In the genomic region with DNA sequence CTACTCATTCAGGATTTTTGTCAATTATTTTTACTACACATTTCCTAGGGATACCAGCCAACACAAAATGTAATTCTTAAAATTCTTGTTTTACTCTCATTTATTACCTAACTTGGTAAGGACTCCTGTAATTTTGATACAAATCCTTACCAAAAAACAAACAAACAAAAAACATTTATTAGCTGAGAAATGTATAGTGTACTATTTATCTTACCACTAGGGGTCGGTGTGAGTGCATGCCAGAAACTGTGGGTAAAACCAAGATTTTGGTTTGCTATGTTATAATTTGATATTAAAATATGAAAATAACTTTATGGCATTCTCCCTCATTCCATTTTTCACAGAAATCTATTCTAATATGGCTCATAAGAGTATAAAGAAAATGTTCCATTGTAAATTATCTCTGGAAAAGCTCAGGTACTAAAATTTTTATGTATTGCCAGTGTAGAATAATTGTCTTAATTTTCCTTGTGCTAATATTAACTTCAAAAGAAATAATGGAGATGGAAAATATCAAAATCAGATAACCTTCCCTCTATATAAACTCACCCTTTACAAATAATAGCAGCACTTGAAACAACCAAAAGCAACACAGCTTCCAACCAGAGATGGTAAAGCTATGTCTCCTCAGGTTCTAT, we compare ENCODE assay signal across 8 cellular contexts.
A peak's percentile ranks its signal among the peaks of the same experiment; 100 is the strongest.
DNase-seq lines count a peak whose midpoint lies in the region; ATAC-seq and TF ChIP-seq lines count a peak whose summit lies in the region.

No MANE protein-coding gene starts in this region.

- H2AFZ ChIP-seq in H9 (ENCODE audit: low read length) = no peak overlapping the region

- no CpG with 5 or more reads among the region's 1 CpG for WGBS in H9 (ENCODE audit: extremely low coverage, insufficient read length, low lambda C conversion rate)

- H3K9me3 ChIP-seq in Caco-2 (no peaks in the 10 kb centered on the region), H9 (ENCODE audit: control insufficient read depth, low read depth, low read length) (no peaks in the 10 kb centered on the region)
- H3K9me3 ChIP-seq in CD8-positive, alpha-beta T cell (ENCODE audit: low read length) = no peaks in the 10 kb centered on the region

- H3K36me3 ChIP-seq in Caco-2 (ENCODE audit: control insufficient read depth, insufficient read depth, low read length) = no peaks in the 10 kb centered on the region
- H3K36me3 ChIP-seq in CD8-positive, alpha-beta T cell (ENCODE audit: insufficient read depth, low read length) = no peaks in the 10 kb centered on the region

- H3K23ac ChIP-seq in H9 (ENCODE audit: insufficient read length, low read depth, low read length) = no peak overlapping the region

- TF ChIP-seq CTCF in Caco-2 (IDR thresholded peaks at IDR 0.05; ENCODE audit: insufficient read depth in 1 of 2, low read depth in 1 of 2, low read length in 1 of 2, severe bottlenecking in 1 of 2, unreplicated experiment in 1 of 2) (peak; percentile 87 to 93), H9 (conservative IDR thresholded peaks at IDR 0.05) (peak; percentile 86)
- TF ChIP-seq CTCF in CD8-positive, alpha-beta T cell (IDR thresholded peaks at IDR 0.05) = no peak

- H3T11ph ChIP-seq in H9 (ENCODE audit: low read length) = no peak overlapping the region

- no peak overlapping the region for H3K4me3 Mint-ChIP-seq in Caco-2 (ENCODE audit: unreplicated experiment)
- no peak overlapping the region for H3K4me3 Mint-ChIP-seq in H9
- H3K4me3 Mint-ChIP-seq in CD8-positive, alpha-beta T cell = no peak overlapping the region

- CTCF ChIA-PET in Caco-2 (lab: Charles Lee) = interaction anchor here (0.6 to 1.2 kb wide), 4 partner anchors 9 to 172 kb away, joined by 3 to 7 read pairs (median 3); no protein-coding TSS in a partner anchor
- CTCF ChIA-PET in CD8-positive, alpha-beta T cell (lab: Charles Lee) = no interaction called here

- no peak overlapping the region for H3K9ac ChIP-seq in H9 (ENCODE audit: extremely low read depth, insufficient read length, low read length)

- H3K4me1 Mint-ChIP-seq in Caco-2 (ENCODE audit: low read depth, unreplicated experiment) (no peaks in the 10 kb centered on the region), H9 (peaks cover 5% of the 10 kb centered on the region in 2 experiments; a peak in 3 of 4 replicates)
- no peaks in the 10 kb centered on the region for H3K4me1 Mint-ChIP-seq in CD8-positive, alpha-beta T cell (ENCODE audit: low read depth)

- POLR2A ChIA-PET in Caco-2 (lab: Charles Lee) = no interaction called here
- POLR2A ChIA-PET in CD8-positive, alpha-beta T cell (lab: Charles Lee) = no interaction called here

- ATAC-seq in SK-N-SH treated with all-trans-retinoic acid at 6 μM for 48 hours (0 out of 3 replicates have a peak, but pooled peaks have one; percentile 61), GM19023 (IDR thresholded peaks at IDR 0.05; ENCODE audit: unreplicated experiment) (no peak), HG03045 (IDR thresholded peaks at IDR 0.05; ENCODE audit: unreplicated experiment) (no peak)
- ATAC-seq in CD8-positive, alpha-beta T cell = no peak

- no peak overlapping the region for H3K4me2 ChIP-seq in H9 (ENCODE audit: insufficient read depth, insufficient read length, low read length)

- no peaks in the 10 kb centered on the region for H3K79me2 ChIP-seq in H9 (ENCODE audit: insufficient read depth, low read length)

- DNase-seq in Caco-2 (peak in 1 of 2 experiments; percentile 26), H9 (no peak), kidney tubule cell (ENCODE audit: low spot score) (peak; percentile 12)
- no peak for DNase-seq in activated CD4-positive, alpha-beta T cell treated with anti-CD3 and anti-CD28 coated beads, Interleukin-2, amount 50 U/mL, for 4 hours
- no peak for DNase-seq in CD8-positive, alpha-beta T cell

- H3K23me2 ChIP-seq in H9 (ENCODE audit: insufficient read length, low read depth, low read length, poor library complexity, severe bottlenecking) = no peaks in the 10 kb centered on the region

- H4K91ac ChIP-seq in H9 (ENCODE audit: insufficient read length, low read depth, low read length) = no peak overlapping the region

- H3K4me1 ChIP-seq in Caco-2 = no peaks in the 10 kb centered on the region
- no peaks in the 10 kb centered on the region for H3K4me1 ChIP-seq in H9 (ENCODE audit: insufficient read depth, low read length)
- no peaks in the 10 kb centered on the region for H3K4me1 ChIP-seq in CD8-positive, alpha-beta T cell (ENCODE audit: insufficient read depth, low read length)

- H3K14ac ChIP-seq in H9 (ENCODE audit: insufficient read depth, low read length) = no peak overlapping the region

- no peak overlapping the region for H2BK120ac ChIP-seq in H9 (ENCODE audit: low read depth, low read length, poor library complexity, severe bottlenecking)

- H3K4me3 ChIP-seq in Caco-2 (ENCODE audit: low read depth, low read length) = no peak overlapping the region
- no peak overlapping the region for H3K4me3 ChIP-seq in CD8-positive, alpha-beta T cell (ENCODE audit: low read depth, low read length)

- H3K27me3 Mint-ChIP-seq in Caco-2 (ENCODE audit: insufficient read depth, unreplicated experiment) = no peaks in the 10 kb centered on the region
- no peaks in the 10 kb centered on the region for H3K27me3 Mint-ChIP-seq in H9 (ENCODE audit: low read depth)
- no peaks in the 10 kb centered on the region for H3K27me3 Mint-ChIP-seq in CD8-positive, alpha-beta T cell (ENCODE audit: low read depth)

- no peak overlapping the region for H3K27ac ChIP-seq in H9 (ENCODE audit: insufficient read length, low read depth, low read length)
- H3K27ac ChIP-seq in CD8-positive, alpha-beta T cell (ENCODE audit: low read depth, low read length) = no peak overlapping the region

- no peak overlapping the region for H2BK20ac ChIP-seq in H9 (ENCODE audit: low read depth, low read length, poor library complexity, severe bottlenecking)

- intact Hi-C loops in Caco-2 (cut with micrococcal nuclease; ENCODE audit: unreplicated experiment) = loop anchor here (1.0 to 5.0 kb wide), 5 partner anchors 82 to 650 kb away; no protein-coding TSS in a partner anchor
- intact Hi-C loops in CD8-positive, alpha-beta T cell (cut with DNase I, micrococcal nuclease) = no loop called here

- no peak overlapping the region for H2BK12ac ChIP-seq in H9 (ENCODE audit: insufficient read length, low read depth, low read length)

- H3K79me1 ChIP-seq in H9 (ENCODE audit: insufficient read depth, low read depth, low read length, poor library complexity, severe bottlenecking) = no peaks in the 10 kb centered on the region

- H3K27me3 ChIP-seq in Caco-2 (replicated peaks; ENCODE audit: control insufficient read depth, insufficient read depth, low read length) = no peaks in the 10 kb centered on the region
- no peaks in the 10 kb centered on the region for H3K27me3 ChIP-seq in H9 (ENCODE audit: insufficient read depth, low read length)
- no peaks in the 10 kb centered on the region for H3K27me3 ChIP-seq in CD8-positive, alpha-beta T cell (ENCODE audit: insufficient read depth, low read length)

- H4K8ac ChIP-seq in H9 (replicated peaks; ENCODE audit: insufficient read length, low read depth, low read length) = no peak overlapping the region

- H3K9me3 Mint-ChIP-seq in Caco-2 (ENCODE audit: unreplicated experiment) = no peaks in the 10 kb centered on the region
- no peaks in the 10 kb centered on the region for H3K9me3 Mint-ChIP-seq in H9
- H3K9me3 Mint-ChIP-seq in CD8-positive, alpha-beta T cell = peaks cover 8% of the 10 kb centered on the region

- no peak overlapping the region for H3K56ac ChIP-seq in H9 (ENCODE audit: insufficient read length, low read depth, low read length)

- no peak overlapping the region for H3K27ac Mint-ChIP-seq in Caco-2 (ENCODE audit: unreplicated experiment)
- no peak overlapping the region for H3K27ac Mint-ChIP-seq in H9
- no peak overlapping the region for H3K27ac Mint-ChIP-seq in CD8-positive, alpha-beta T cell

- H2BK5ac ChIP-seq in H9 (ENCODE audit: insufficient read length, low read length) = no peak overlapping the region

- no peak overlapping the region for H3K18ac ChIP-seq in H9 (ENCODE audit: insufficient read length, low read depth, low read length)

- no TSS peak for BruUV-seq in Caco-2 (replicated peaks; lab: Mats Ljungman, UMichigan)

- no peak overlapping the region for H3K4ac ChIP-seq in H9 (ENCODE audit: low read depth, low read length)

- no peaks in the 10 kb centered on the region for H4K20me1 ChIP-seq in H9 (ENCODE audit: control insufficient read depth, insufficient read depth, insufficient read length)

- no peak overlapping the region for H2AK5ac ChIP-seq in H9 (ENCODE audit: insufficient read length, low read length)

- no peak overlapping the region for H4K5ac ChIP-seq in H9 (ENCODE audit: insufficient read length, low read depth, low read length)

- no peak overlapping the region for H2BK15ac ChIP-seq in H9 (ENCODE audit: low read depth, low read length)

- H3K36me3 Mint-ChIP-seq in Caco-2 (ENCODE audit: insufficient read depth, unreplicated experiment) (no peaks in the 10 kb centered on the region), H9 (ENCODE audit: insufficient read depth in 1 of 3, low read depth in 3 of 3) (no peaks in the 10 kb centered on the region)
- H3K36me3 Mint-ChIP-seq in CD8-positive, alpha-beta T cell = no peaks in the 10 kb centered on the region

TF ChIP-seq in SK-N-SH treated with all-trans-retinoic acid at 6 μM for 48 hours, 23 proteins besides CTCF, POLR2A, EP300 and RAD21:
- TF ChIP-seq SNAI2 (CRISPR knock-in tag; IDR thresholded peaks at IDR 0.05) (no peak), ISL1 (CRISPR knock-in tag; IDR thresholded peaks at IDR 0.05) (no peak), ZFP3 (CRISPR knock-in tag; IDR thresholded peaks at IDR 0.05) (no peak), CSDC2 (CRISPR knock-in tag; IDR thresholded peaks at IDR 0.05) (no peak), ZC3H10 (CRISPR knock-in tag; IDR thresholded peaks at IDR 0.05) (no peak), ARNTL (CRISPR knock-in tag; IDR thresholded peaks at IDR 0.05; ENCODE audit: borderline replicate concordance, low read depth) (no peak), ZNF565 (CRISPR knock-in tag; conservative IDR thresholded peaks at IDR 0.05; ENCODE audit: low read depth) (no peak)
- TF ChIP-seq, protein P1, sequence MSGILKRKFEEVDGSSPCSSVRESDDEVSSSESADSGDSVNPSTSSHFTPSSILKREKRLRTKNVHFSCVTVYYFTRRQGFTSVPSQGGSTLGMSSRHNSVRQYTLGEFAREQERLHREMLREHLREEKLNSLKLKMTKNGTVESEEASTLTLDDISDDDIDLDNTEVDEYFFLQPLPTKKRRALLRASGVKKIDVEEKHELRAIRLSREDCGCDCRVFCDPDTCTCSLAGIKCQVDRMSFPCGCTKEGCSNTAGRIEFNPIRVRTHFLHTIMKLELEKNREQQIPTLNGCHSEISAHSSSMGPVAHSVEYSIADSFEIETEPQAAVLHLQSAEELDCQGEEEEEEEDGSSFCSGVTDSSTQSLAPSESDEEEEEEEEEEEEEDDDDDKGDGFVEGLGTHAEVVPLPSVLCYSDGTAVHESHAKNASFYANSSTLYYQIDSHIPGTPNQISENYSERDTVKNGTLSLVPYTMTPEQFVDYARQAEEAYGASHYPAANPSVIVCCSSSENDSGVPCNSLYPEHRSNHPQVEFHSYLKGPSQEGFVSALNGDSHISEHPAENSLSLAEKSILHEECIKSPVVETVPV (CRISPR knock-in tag; IDR thresholded peaks at IDR 0.05) = no peak
TF ChIP-seq in SK-N-SH treated with all-trans-retinoic acid at 6 μM for 48 hours: peak in this region for 0.
